In genomic region chr10:130137077-130137448, GRCh38 we compare ENCODE assay signal across 8 cellular contexts. TPM values are rescaled to one million over a fixed set of nuclear protein-coding genes. Genes with fewer than 3 reads are reported as not detected.
DNase-seq lines count a peak whose midpoint lies in the region; ATAC-seq and TF ChIP-seq lines count a peak whose summit lies in the region.

No MANE protein-coding gene starts in this region.

- peaks cover 43% of the 10 kb centered on the region for H3K36me3 ChIP-seq in RWPE2 (ENCODE audit: low read depth)

- peaks cover 29% of the 10 kb centered on the region for H3K4me1 ChIP-seq in RWPE2 (ENCODE audit: insufficient read depth, poor library complexity, severe bottlenecking)

- peak overlapping the region; percentile 87 for H3K4me3 Mint-ChIP-seq in activated CD4-positive, alpha-beta T cell treated with anti-CD3 and anti-CD28 coated beads, Interleukin-2, amount 10 ng/mL, durations not matched to agents 7 days and 5 days

- peak overlapping the region; percentile 86 for H3K27ac Mint-ChIP-seq in activated CD4-positive, alpha-beta T cell treated with anti-CD3 and anti-CD28 coated beads, Interleukin-2, amount 10 ng/mL, durations not matched to agents 7 days and 5 days

- peaks cover 21% of the 10 kb centered on the region for H3K36me3 Mint-ChIP-seq in activated CD4-positive, alpha-beta T cell treated with anti-CD3 and anti-CD28 coated beads, Interleukin-2, amount 10 ng/mL, durations not matched to agents 7 days and 5 days (ENCODE audit: low read depth)

- peaks cover 9% of the 10 kb centered on the region for H3K27me3 Mint-ChIP-seq in activated CD4-positive, alpha-beta T cell treated with anti-CD3 and anti-CD28 coated beads, Interleukin-2, amount 10 ng/mL, durations not matched to agents 7 days and 5 days

- H3K9me3 Mint-ChIP-seq in activated CD4-positive, alpha-beta T cell treated with anti-CD3 and anti-CD28 coated beads, Interleukin-2, amount 10 ng/mL, durations not matched to agents 7 days and 5 days: no peaks in the 10 kb centered on the region

- H3K27ac ChIP-seq in RWPE2 (ENCODE audit: poor library complexity, severe bottlenecking): peak overlapping the region; percentile 78

- POLR2A ChIA-PET in activated CD4-positive, alpha-beta T cell treated with anti-CD3 and anti-CD28 coated beads, Interleukin-2, amount 10 ng/mL, durations not matched to agents 7 days and 5 days (lab: Charles Lee): interaction anchor here (0.8 to 1.1 kb wide), 2 partner anchors 9 to 26 kb away, joined by 3 to 4 read pairs; partner anchors contain the start of gene C10orf143

- H3K4me3 ChIP-seq in RWPE2 (ENCODE audit: severe bottlenecking): peak overlapping the region; percentile 87
- peak overlapping the region; percentile 85 for H3K4me3 ChIP-seq in epithelial cell of proximal tubule (ENCODE audit: low read depth, low read length)

- no peaks in the 10 kb centered on the region for H3K9me3 ChIP-seq in RWPE2 (ENCODE audit: severe bottlenecking)

- TF ChIP-seq CTCF in RWPE2 (IDR thresholded peaks at IDR 0.05; ENCODE audit: poor library complexity, severe bottlenecking) (no peak), epithelial cell of proximal tubule (conservative IDR thresholded peaks at IDR 0.05; ENCODE audit: low read depth, low read length) (no peak)

- no peak for DNase-seq in activated CD4-positive, alpha-beta T cell treated with anti-CD3 and anti-CD28 coated beads, Interleukin-2, amount 10 ng/mL, durations not matched to agents 7 days and 5 days
- no peak for DNase-seq in activated CD4-positive, alpha-beta T cell treated with anti-CD3 and anti-CD28 coated beads for 48 hours
- no peak for DNase-seq in RWPE2 (ENCODE audit: low spot score)
- no peak for DNase-seq in epithelial cell of proximal tubule (ENCODE audit: low read depth)
- peak; percentile 10 for DNase-seq in non-pigmented ciliary epithelial cell (ENCODE audit: low read depth)

- CTCF ChIA-PET in activated CD4-positive, alpha-beta T cell treated with anti-CD3 and anti-CD28 coated beads, Interleukin-2, amount 10 ng/mL, durations not matched to agents 7 days and 5 days (lab: Charles Lee): interaction anchor here (1.5 to 4.2 kb wide), 4 partner anchors 8 to 27 kb away, joined by 3 to 18 read pairs (median 8); partner anchors contain the start of gene C10orf143

- peaks cover 49% of the 10 kb centered on the region for H3K4me1 Mint-ChIP-seq in activated CD4-positive, alpha-beta T cell treated with anti-CD3 and anti-CD28 coated beads, Interleukin-2, amount 10 ng/mL, durations not matched to agents 7 days and 5 days

- ATAC-seq in RWPE2 (ENCODE audit: low read depth) (peak; percentile 6; the same call in 2 of the 3 replicates), HG02759 (IDR thresholded peaks at IDR 0.05; ENCODE audit: unreplicated experiment) (no peak), HG03520 (IDR thresholded peaks at IDR 0.05; ENCODE audit: unreplicated experiment) (no peak), GM18868 (IDR thresholded peaks at IDR 0.05; ENCODE audit: unreplicated experiment) (no peak)

- no peaks in the 10 kb centered on the region for H3K27me3 ChIP-seq in RWPE2 (ENCODE audit: insufficient read depth, poor library complexity, severe bottlenecking)

RNA-seq across cellular contexts. Expression of gene GLRX3, which starts 0.9 kb away (rescaled TPM):
- 10 to 100 TPM; 78.7 to 90.1 TPM for total RNA-seq in activated CD4-positive, alpha-beta T cell treated with anti-CD3 and anti-CD28 coated beads, Interleukin-2, amount 10 ng/mL, durations not matched to agents 7 days and 5 days
- 133 and 175 TPM in 2 replicates for total RNA-seq in epithelial cell of proximal tubule

RNA-seq across cellular contexts. Expression of gene C10orf143, which starts 26.4 kb away (rescaled TPM):
- 1 to 10 TPM; 5.5 to 5.8 TPM for total RNA-seq in activated CD4-positive, alpha-beta T cell treated with anti-CD3 and anti-CD28 coated beads, Interleukin-2, amount 10 ng/mL, durations not matched to agents 7 days and 5 days
- total RNA-seq in epithelial cell of proximal tubule: 0.22 and 4.7 TPM in 2 replicates
